Comparison of ENCODE assay signal across 8 cellular contexts in genomic region chr7:26101471-26102151, GRCh38. TPM values are rescaled to one million over a fixed set of nuclear protein-coding genes. Genes with fewer than 3 reads are reported as not detected.
DNase-seq lines count a peak whose midpoint lies in the region; ATAC-seq and TF ChIP-seq lines count a peak whose summit lies in the region.

No MANE protein-coding gene starts in this region.

- peaks cover 46% of the 10 kb centered on the region for H3K4me1 Mint-ChIP-seq in activated CD4-positive, alpha-beta T cell treated with anti-CD3 and anti-CD28 coated beads for 36 hours

- H3K27me3 ChIP-seq in OCI-LY1 (ENCODE audit: insufficient read depth, low read length) (no peaks in the 10 kb centered on the region), stomach (peaks cover 0 to 2% (median 0%) of the 10 kb centered on the region in 3 donors)

- H3K9me3 ChIP-seq in OCI-LY1 (ENCODE audit: low read length) (no peaks in the 10 kb centered on the region), stomach (no peaks in the 10 kb centered on the region)

- no peaks in the 10 kb centered on the region for H3K9me2 ChIP-seq in OCI-LY1 (ENCODE audit: low read depth, low read length)

- DNase-seq in activated CD4-positive, alpha-beta T cell treated with anti-CD3 and anti-CD28 coated beads for 36 hours = peak; percentile 31
- no peak for DNase-seq in activated CD4-positive, alpha-beta T cell treated with anti-CD3 and anti-CD28 coated beads for 4 hours
- DNase-seq in left ventricle myocardium superior = no peak
- no peak for DNase-seq in stomach
- DNase-seq in glomerular visceral epithelial cell (ENCODE audit: extremely low spot score) = no peak
- DNase-seq in GM19238 (ENCODE audit: insufficient read length, low spot score) = no peak

- H3K36me3 ChIP-seq in OCI-LY1 (ENCODE audit: insufficient read depth, low read length) (no peaks in the 10 kb centered on the region), stomach (no peaks in the 10 kb centered on the region)

- no peaks in the 10 kb centered on the region for H3K36me3 Mint-ChIP-seq in activated CD4-positive, alpha-beta T cell treated with anti-CD3 and anti-CD28 coated beads for 36 hours (ENCODE audit: low read depth)

- peak overlapping the region; percentile 95 for H3K4me2 ChIP-seq in OCI-LY1 (ENCODE audit: low read length)

- H3K79me2 ChIP-seq in OCI-LY1 (ENCODE audit: insufficient read depth, low read length) = no peaks in the 10 kb centered on the region

- CTCF ChIA-PET in activated CD4-positive, alpha-beta T cell treated with anti-CD3 and anti-CD28 coated beads for 36 hours (lab: Charles Lee) = interaction anchor here (1.0 to 5.7 kb wide), 4 partner anchors 9 to 102 kb away, joined by 3 to 36 read pairs (median 6); no protein-coding TSS in a partner anchor

- H3K27ac ChIP-seq in OCI-LY1 (ENCODE audit: low read depth, low read length, poor library complexity, severe bottlenecking) = peak overlapping the region; percentile 82
- peak overlapping the region; percentile 40 to 61 (median 45) for H3K27ac ChIP-seq in stomach

- peak overlapping the region; percentile 97 for H2AFZ ChIP-seq in OCI-LY1 (ENCODE audit: low read length)

- peak; percentile 4 for ATAC-seq in activated CD4-positive, alpha-beta T cell treated with anti-CD3 and anti-CD28 coated beads for 36 hours
- ATAC-seq in left ventricle myocardium superior = peak; percentile 23
- ATAC-seq in GM21526 (IDR thresholded peaks at IDR 0.05; ENCODE audit: low FRiP score, unreplicated experiment) = no peak

- H3F3A ChIP-seq in OCI-LY1 (ENCODE audit: insufficient read depth, low read length) = no peaks in the 10 kb centered on the region

- intact Hi-C loops in activated CD4-positive, alpha-beta T cell treated with anti-CD3 and anti-CD28 coated beads for 36 hours (cut with DNase I, micrococcal nuclease) = no loop called here
- intact Hi-C loops in left ventricle myocardium superior (cut with micrococcal nuclease) (no loop called here), stomach (cut with DNase I; ENCODE audit: low total_unique reads) (no loop called here)

- H3K4me3 Mint-ChIP-seq in activated CD4-positive, alpha-beta T cell treated with anti-CD3 and anti-CD28 coated beads for 36 hours = peak overlapping the region; percentile 64

- no peaks in the 10 kb centered on the region for H3K27me3 Mint-ChIP-seq in activated CD4-positive, alpha-beta T cell treated with anti-CD3 and anti-CD28 coated beads for 36 hours

- TF ChIP-seq POLR2A in stomach (IDR thresholded peaks at IDR 0.05) = no peak

- H3K9ac ChIP-seq in OCI-LY1 (ENCODE audit: low read length) = peak overlapping the region; percentile 79

- TF ChIP-seq EP300 in stomach (IDR thresholded peaks at IDR 0.05) = no peak

- H3K4me3 ChIP-seq in OCI-LY1 (ENCODE audit: low read depth, low read length, poor library complexity, severe bottlenecking) (peak overlapping the region; percentile 63), stomach (peak overlapping the region in 2 of 4 donors; percentile 3 to 9)

- TF ChIP-seq CTCF in OCI-LY1 (IDR thresholded peaks at IDR 0.05; ENCODE audit: low read length) (no peak), stomach (IDR thresholded peaks at IDR 0.05) (no peak)

- POLR2A ChIA-PET in activated CD4-positive, alpha-beta T cell treated with anti-CD3 and anti-CD28 coated beads for 36 hours (lab: Charles Lee) = interaction anchor here (0.6 to 0.9 kb wide), 2 partner anchors 66 to 103 kb away, joined by 3 read pairs; no protein-coding TSS in a partner anchor

- no peaks in the 10 kb centered on the region for H4K20me1 ChIP-seq in OCI-LY1 (ENCODE audit: insufficient read depth, low read length)

- H3K4me1 ChIP-seq in OCI-LY1 (ENCODE audit: insufficient read depth, low read length, severe bottlenecking) (peaks cover 59% of the 10 kb centered on the region), stomach (no peaks in the 10 kb centered on the region)

- H3K27ac Mint-ChIP-seq in activated CD4-positive, alpha-beta T cell treated with anti-CD3 and anti-CD28 coated beads for 36 hours = peak overlapping the region; percentile 88

- H3K9me3 Mint-ChIP-seq in activated CD4-positive, alpha-beta T cell treated with anti-CD3 and anti-CD28 coated beads for 36 hours (ENCODE audit: low read depth) = no peaks in the 10 kb centered on the region

- 33 to 51% (median 38%) methylated on average over 13 of the region's 13 CpGs for WGBS in stomach, 5 donors

RNA-seq across cellular contexts. Expression of gene NFE2L3, which starts 50.4 kb away (rescaled TPM):
- 10 to 100 TPM; 19.9 to 23.8 TPM for total RNA-seq in activated CD4-positive, alpha-beta T cell treated with anti-CD3 and anti-CD28 coated beads for 36 hours
- total RNA-seq in left ventricle myocardium superior (0.94 TPM), stomach (1 to 10 TPM in 4 of 5 donors, not detected in 1; 4.9 to 7.7 (median 5.8) TPM)
- polyA plus RNA-seq in stomach = 1 to 10 TPM; 1.4 to 4.4 (median 2.2) TPM
